Comparison of ENCODE assay signal across 8 cellular contexts in the genomic region with DNA sequence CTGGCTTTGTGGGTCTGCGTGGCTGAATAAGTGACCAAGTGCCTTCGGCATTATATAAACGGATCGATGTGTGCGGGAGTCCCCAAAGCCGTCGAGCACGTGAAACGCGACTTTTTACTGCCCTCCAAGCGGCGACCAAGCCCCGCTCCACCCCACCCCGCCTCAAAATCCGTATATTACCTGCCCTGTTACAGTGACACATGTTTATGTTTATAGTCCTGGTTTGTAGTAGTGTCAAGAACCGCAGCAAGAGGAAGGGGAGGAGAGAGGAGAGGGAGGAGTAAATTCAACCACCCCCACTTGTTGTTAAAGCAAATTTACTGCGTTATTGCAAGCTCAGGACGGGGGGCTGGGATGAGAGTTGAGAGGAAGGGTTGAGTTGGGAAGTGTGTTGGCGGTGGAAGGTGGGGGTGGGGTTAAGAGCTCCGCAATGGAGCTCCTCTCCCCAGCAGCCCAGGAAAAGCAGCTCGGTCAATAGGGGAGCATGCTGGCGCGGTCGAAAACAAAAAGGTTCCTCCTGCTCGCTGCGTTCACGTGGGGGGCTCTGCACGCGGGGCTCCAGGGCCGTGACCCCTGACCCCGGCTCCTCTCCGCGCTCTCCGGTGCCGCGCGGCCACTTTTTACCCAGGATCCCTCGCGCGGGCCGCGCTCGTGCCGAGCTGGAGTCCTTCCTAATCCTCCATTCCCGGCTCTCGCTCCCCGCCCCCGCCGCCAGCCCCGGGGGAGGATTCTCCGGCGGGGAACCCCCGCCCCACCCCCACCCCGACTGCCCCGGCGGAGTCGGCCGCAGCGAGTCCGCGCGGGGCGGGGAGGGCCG. TPM values are rescaled to one million over a fixed set of nuclear protein-coding genes. Genes with fewer than 3 reads are reported as not detected.
DNase-seq lines count a peak whose midpoint lies in the region; ATAC-seq and TF ChIP-seq lines count a peak whose summit lies in the region.

TSS of gene SKIDA1 (minus strand) at position 316 of the 817 bp plus-strand sequence. CDS start 7,860 bp downstream, outside the sequence.

- H4K8ac ChIP-seq in neuronal stem cell (ENCODE audit: low read depth, low read length): no peak within 1 kb of the TSS

- H3K9me3 ChIP-seq in RWPE2 (ENCODE audit: severe bottlenecking) (no peaks in the 10 kb centered on the region), gastroesophageal sphincter (no peaks in the 10 kb centered on the region), neuronal stem cell (replicated peaks in 1 of 2; ENCODE audit: control insufficient read depth in 2 of 2, insufficient read depth in 1 of 2, low read depth in 1 of 2, low read length in 2 of 2) (no peaks in the 10 kb centered on the region), upper lobe of right lung (no peaks in the 10 kb centered on the region)

- no peak within 1 kb of the TSS for H3K4ac ChIP-seq in neuronal stem cell (ENCODE audit: low read length)

- peak within 1 kb of the TSS; percentile 84 for H3K4me2 ChIP-seq in neuronal stem cell (ENCODE audit: insufficient read depth, low read length, poor library complexity, severe bottlenecking)

- peak within 1 kb of the TSS; percentile 82 for H3K9ac ChIP-seq in neuronal stem cell (ENCODE audit: low read depth, low read length, poor library complexity)

- peak within 1 kb of the TSS; percentile 94 for H3K27ac ChIP-seq in RWPE2 (ENCODE audit: poor library complexity, severe bottlenecking)
- peak within 1 kb of the TSS; percentile 98 to 100 (median 99) for H3K27ac ChIP-seq in gastroesophageal sphincter
- peak within 1 kb of the TSS; percentile 100 for H3K27ac ChIP-seq in neuronal stem cell (replicated peaks; ENCODE audit: low read length)
- peak within 1 kb of the TSS; percentile 98 for H3K27ac ChIP-seq in upper lobe of right lung

- H2AK5ac ChIP-seq in neuronal stem cell (ENCODE audit: low read depth, low read length): peak within 1 kb of the TSS; percentile 71

- no peak within 1 kb of the TSS for H4K91ac ChIP-seq in neuronal stem cell (ENCODE audit: low read depth, low read length, poor library complexity)

- TF ChIP-seq POLR2A in gastroesophageal sphincter (IDR thresholded peaks at IDR 0.05): no peak

- TF ChIP-seq EP300 in gastroesophageal sphincter (IDR thresholded peaks at IDR 0.05): no peak

- DNase-seq in DMS79 (lab: John Stamatoyannopoulos, UW): peak; percentile 91
- DNase-seq in GOT3 (lab: John Stamatoyannopoulos, UW): peak; percentile 47
- peak; percentile 88 for DNase-seq in M059J (ENCODE audit: low read depth)
- DNase-seq in RWPE2 (ENCODE audit: low spot score): peak; percentile 84
- peak; percentile 68 for DNase-seq in activated naive CD4-positive, alpha-beta T cell treated with anti-CD3 and anti-CD28 coated beads, Interleukin-2, amount 50 U/mL, for 16 hours
- peak; percentile 98 for DNase-seq in neuronal stem cell (ENCODE audit: low spot score)
- peak; percentile 96 for DNase-seq in upper lobe of right lung

- H3K23ac ChIP-seq in neuronal stem cell (ENCODE audit: low read depth, low read length, poor library complexity): peak within 1 kb of the TSS; percentile 97

- H2BK12ac ChIP-seq in neuronal stem cell (ENCODE audit: low read length): no peak within 1 kb of the TSS

- peak within 1 kb of the TSS; percentile 99 for H2BK5ac ChIP-seq in neuronal stem cell (ENCODE audit: low read length)

- ATAC-seq in RWPE2 (ENCODE audit: low read depth) (peak; percentile 55), gastroesophageal sphincter (peak; percentile 87), upper lobe of right lung (peak; percentile 90)

- no peak within 1 kb of the TSS for H2AFZ ChIP-seq in neuronal stem cell (ENCODE audit: low read length)

- intact Hi-C loops in upper lobe of right lung (cut with DNase I): no loop called here

- H3K79me1 ChIP-seq in neuronal stem cell (ENCODE audit: low read depth, low read length): no peaks in the 10 kb centered on the region

- H3K4me3 ChIP-seq in RWPE2 (ENCODE audit: severe bottlenecking): peak within 1 kb of the TSS; percentile 70
- H3K4me3 ChIP-seq in gastroesophageal sphincter: peak within 1 kb of the TSS; percentile 59 to 75
- H3K4me3 ChIP-seq in neuronal stem cell (ENCODE audit: low read length in 2 of 2): peak within 1 kb of the TSS; percentile 70 to 85
- peak within 1 kb of the TSS; percentile 84 for H3K4me3 ChIP-seq in upper lobe of right lung

- H2BK120ac ChIP-seq in neuronal stem cell (ENCODE audit: low read depth, low read length): no peak within 1 kb of the TSS

- H3K27me3 ChIP-seq in RWPE2 (ENCODE audit: insufficient read depth, poor library complexity, severe bottlenecking) (no peaks in the 10 kb centered on the region), gastroesophageal sphincter (no peaks in the 10 kb centered on the region), neuronal stem cell (ENCODE audit: control insufficient read depth in 3 of 3, insufficient read depth in 3 of 3, low read depth in 1 of 3, low read length in 3 of 3) (no peaks in the 10 kb centered on the region), upper lobe of right lung (no peaks in the 10 kb centered on the region)

- H2BK15ac ChIP-seq in neuronal stem cell (ENCODE audit: low read length): no peak within 1 kb of the TSS

- WGBS in gastroesophageal sphincter (ENCODE audit: low coverage in 1 of 2), 2 donors: 0 to 1% methylated on average over 4 to 30 of the region's 64 CpGs
- no CpG with 5 or more reads among the region's 64 CpGs for WGBS in neuronal stem cell (ENCODE audit: extremely low coverage in 2 of 2, insufficient read length in 2 of 2, insufficient replicate concordance in 1 of 2), 2 donors

- peaks cover 12% of the 10 kb centered on the region for H3K4me1 ChIP-seq in RWPE2 (ENCODE audit: insufficient read depth, poor library complexity, severe bottlenecking)
- H3K4me1 ChIP-seq in gastroesophageal sphincter: peaks cover 0 to 45% (median 0%) of the 10 kb centered on the region in 3 donors
- peaks cover 6 to 34% of the 10 kb centered on the region in 2 donors for H3K4me1 ChIP-seq in neuronal stem cell (ENCODE audit: control insufficient read depth in 2 of 2, insufficient read depth in 1 of 2, low read depth in 1 of 2, low read length in 2 of 2)
- peaks cover 5% of the 10 kb centered on the region for H3K4me1 ChIP-seq in upper lobe of right lung

- no peak for TF ChIP-seq CTCF in RWPE2 (IDR thresholded peaks at IDR 0.05; ENCODE audit: poor library complexity, severe bottlenecking)
- no peak for TF ChIP-seq CTCF in gastroesophageal sphincter (IDR thresholded peaks at IDR 0.05)
- TF ChIP-seq CTCF in upper lobe of right lung (IDR thresholded peaks at IDR 0.05): no peak

- no peak within 1 kb of the TSS for H3K14ac ChIP-seq in neuronal stem cell (ENCODE audit: low read length)

- H3K36me3 ChIP-seq in RWPE2 (ENCODE audit: low read depth): no peaks in the 10 kb centered on the region
- no peaks in the 10 kb centered on the region for H3K36me3 ChIP-seq in gastroesophageal sphincter
- H3K36me3 ChIP-seq in neuronal stem cell (replicated peaks in 1 of 2; ENCODE audit: control insufficient read depth in 2 of 2, insufficient read depth in 2 of 2, low read length in 2 of 2): peaks cover 0 to 7% of the 10 kb centered on the region in 2 donors
- no peaks in the 10 kb centered on the region for H3K36me3 ChIP-seq in upper lobe of right lung

- peak within 1 kb of the TSS; percentile 89 for H3K18ac ChIP-seq in neuronal stem cell (ENCODE audit: low read length)

RNA-seq across cellular contexts. Expression of gene SKIDA1, which starts in this region (rescaled TPM):
- total RNA-seq in M059J (2014; rRNA removed; shearing (Covaris generic)): 1.2 and 1.9 TPM in 2 replicates
- total RNA-seq in gastroesophageal sphincter: 1 to 10 TPM in 2 of 4 donors, under 1 TPM in 2; 0.74 to 6.5 (median 2.1) TPM
- polyA plus RNA-seq in neuronal stem cell (2013, experiment 1 of 2): 57.0 TPM
- polyA plus RNA-seq in neuronal stem cell (2013, experiment 2 of 2): 57.0 TPM
- total RNA-seq in upper lobe of right lung: 0.69 TPM

Comparison
In these comparisons a context has a peak if more than half of its experiments do, and no peak if none do; other contexts are left out.
1. Peak in every context shown above with its lines: DNase-seq, ATAC-seq, H3K4me3 ChIP-seq and H3K27ac ChIP-seq.
2. Peak in DNase-seq, ATAC-seq, H3K4me3 ChIP-seq and H3K27ac ChIP-seq in upper lobe of right lung; RNA of the gene not detected or under 1 TPM.
3. DNase-seq: peak in every context shown above with its lines; median percentile 98 in neuronal stem cell; 96 in upper lobe of right lung; 91 in DMS79; 88 in M059J; 84 in RWPE2; 68 in activated naive CD4-positive, alpha-beta T cell treated with anti-CD3 and anti-CD28 coated beads, Interleukin-2, amount 50 U/mL, for 16 hours; 47 in GOT3.